8 cellular contexts compared by ENCODE assay signal in genomic region chr1:203287109-203287893, GRCh38.
DNase-seq lines count a peak whose midpoint lies in the region; ATAC-seq, FAIRE-seq and TF ChIP-seq lines count a peak whose summit lies in the region.

No MANE protein-coding gene starts in this region.

- ATAC-seq in HG02763 (IDR thresholded peaks at IDR 0.05; ENCODE audit: unreplicated experiment), result peak; percentile 50

- TF ChIP-seq CTCF in D721Med (IDR thresholded peaks at IDR 0.05; ENCODE audit: insufficient read depth, missing control alignments), result no peak

- FAIRE-seq in D721Med (lab: Jason Lieb, UNC), result no peak

- DNase-seq in NCI-H2196 treated with DMSO at 0.1 percent for 48 hours (lab: John Stamatoyannopoulos, UW; ENCODE audit: unreplicated experiment) (peak; percentile 50), globus pallidus (ENCODE audit: low spot score) (peak; percentile 73), putamen (ENCODE audit: low spot score) (peak; percentile 62), D721Med (ENCODE audit: insufficient read length, low spot score) (no peak), iPS-NIHi11 (ENCODE audit: low spot score) (no peak)
- DNase-seq in activated CD8-positive, alpha-beta memory T cell treated with anti-CD3 and anti-CD28 coated beads for 4 hours (ENCODE audit: low read depth in 2 of 2), result peak; percentile 58 to 74

- peak; percentile 77 for TF ChIP-seq POLR2A in GM18526 (IDR thresholded peaks at IDR 0.05; ENCODE audit: extremely low read depth, insufficient read length)

Comparison
In these comparisons a context has a peak if more than half of its experiments do, and no peak if none do; other contexts are left out.
1. DNase-seq: peak in NCI-H2196 treated with DMSO at 0.1 percent for 48 hours (single experiment), activated CD8-positive, alpha-beta memory T cell treated with anti-CD3 and anti-CD28 coated beads for 4 hours (2 of 2), globus pallidus (single experiment) and putamen (single experiment); none in D721Med (single experiment) and iPS-NIHi11 (single experiment).